ENCODE assay signal across 24 cellular contexts in the genomic region with DNA sequence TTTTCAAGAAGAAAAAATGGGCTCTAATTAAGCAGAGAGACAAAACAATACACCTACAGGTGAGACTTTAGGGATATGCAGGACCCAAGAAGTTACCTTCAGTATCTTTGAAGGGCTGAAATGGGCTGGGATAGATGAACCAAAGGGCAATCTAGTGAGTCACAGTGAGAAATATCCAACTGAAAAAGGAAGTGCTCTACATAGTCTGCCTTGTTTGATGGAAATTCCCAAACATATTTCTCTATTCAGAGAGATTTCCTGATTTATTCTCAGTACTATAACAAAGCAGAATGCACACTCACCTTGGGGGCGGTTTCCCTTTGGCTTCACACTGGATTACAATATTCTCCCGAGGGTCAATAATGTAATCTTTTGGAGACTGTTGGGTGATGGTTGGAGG.
DNase-seq lines count a peak whose midpoint lies in the region; ATAC-seq and TF ChIP-seq lines count a peak whose summit lies in the region.
"Had no signal": no experiment of that assay in that cellular context is flagged by ENCODE, and none has a peak within 500 bp of the region (broad histone marks: within the 10 kb centered on the region; RNA-seq: fewer than 3 reads in every experiment).

No MANE protein-coding gene starts in this region.

- H3K9me3 ChIP-seq in breast epithelium (no peaks in the 10 kb centered on the region), upper lobe of right lung (no peaks in the 10 kb centered on the region)
- H3K9me3 ChIP-seq: lower lobe of right lung, transverse colon had no signal

- no peak overlapping the region for H3K27ac Mint-ChIP-seq in MCF 10A (ENCODE audit: low read depth, unreplicated experiment)
- no peak overlapping the region for H3K27ac Mint-ChIP-seq in activated naive CD8-positive, alpha-beta T cell treated with anti-CD3 and anti-CD28 coated beads, Interleukin-2, amount 50 U/mL, for 24 hours
- H3K27ac Mint-ChIP-seq: activated CD4-positive, alpha-beta T cell treated with anti-CD3 and anti-CD28 coated beads, Interleukin-2, amount 10 ng/mL, durations not matched to agents 24 days and 14 days; activated T-helper 2 cell treated with anti-CD3 and anti-CD28 coated beads, Interferon-gamma antibody, Interleukin-2, Interleukin-4, amounts not matched to agents 10 μg/mL and 5 μg/mL and 100 μg/mL, durations not matched to agents 14 hours and 24 hours and 36 hours had no signal

- no peaks in the 10 kb centered on the region for H3K4me1 ChIP-seq in breast epithelium
- no peaks in the 10 kb centered on the region for H3K4me1 ChIP-seq in upper lobe of right lung
- H3K4me1 ChIP-seq: lower lobe of right lung, parathyroid adenoma, transverse colon had no signal

- intact Hi-C loops in MCF 10A (cut with micrococcal nuclease) (no loop called here), breast epithelium (cut with DNase I; ENCODE audit: low total_unique reads) (no loop called here), upper lobe of right lung (cut with DNase I) (no loop called here)

- no peak for DNase-seq in MCF 10A (ENCODE audit: unreplicated experiment)
- no peak for DNase-seq in breast epithelium (ENCODE audit: low spot score in 2 of 2)
- peak; percentile 47 for DNase-seq in fibroblast of pulmonary artery (ENCODE audit: low read depth)
- DNase-seq in upper lobe of right lung, result no peak
- DNase-seq in T-helper 2 cell, result no peak
- no peak for DNase-seq in activated gamma-delta T cell treated with Interleukin-2 at 50 U/mL for 16 hours
- DNase-seq in activated naive CD8-positive, alpha-beta T cell treated with anti-CD3 and anti-CD28 coated beads, Interleukin-2, amount 50 U/mL, for 24 hours, result no peak
- DNase-seq: 8988T; activated CD4-positive, alpha-beta T cell treated with anti-CD3 and anti-CD28 coated beads, Interleukin-2, amount 10 ng/mL, durations not matched to agents 24 days and 14 days; C1 segment of cervical spinal cord; central memory CD4-positive, alpha-beta T cell; DMS 273 treated with DMSO at 0.1 percent for 48 hours; KG1; lower lobe of right lung; NCI-H1048; NCI-H2029 treated with DMSO at 0.1 percent for 48 hours; stimulated activated naive CD4-positive, alpha-beta T cell treated with Interleukin-2 at 50 U/mL for 16 hours; SW 1271; transverse colon had no signal

- H3K36me3 Mint-ChIP-seq in MCF 10A (ENCODE audit: insufficient read depth, unreplicated experiment), result no peaks in the 10 kb centered on the region
- no peaks in the 10 kb centered on the region for H3K36me3 Mint-ChIP-seq in activated naive CD8-positive, alpha-beta T cell treated with anti-CD3 and anti-CD28 coated beads, Interleukin-2, amount 50 U/mL, for 24 hours (ENCODE audit: low read depth)

- peaks cover 21% of the 10 kb centered on the region for H3K4me1 Mint-ChIP-seq in MCF 10A (ENCODE audit: insufficient read depth, unreplicated experiment)
- H3K4me1 Mint-ChIP-seq in activated naive CD8-positive, alpha-beta T cell treated with anti-CD3 and anti-CD28 coated beads, Interleukin-2, amount 50 U/mL, for 24 hours, result peaks cover 20% of the 10 kb centered on the region

- no peak for TF ChIP-seq POLR2A in breast epithelium (IDR thresholded peaks at IDR 0.05)

- H3K27ac ChIP-seq in breast epithelium (no peak overlapping the region), VCaP (peak overlapping the region; percentile 73; the same call in 1 of the 2 replicates), upper lobe of right lung (no peak overlapping the region)
- H3K27ac ChIP-seq: lower lobe of right lung, parathyroid adenoma, RWPE1, transverse colon had no signal

- H3K36me3 ChIP-seq in breast epithelium (no peaks in the 10 kb centered on the region), upper lobe of right lung (no peaks in the 10 kb centered on the region)
- H3K36me3 ChIP-seq: lower lobe of right lung, transverse colon had no signal

- no peak overlapping the region for H3K4me3 Mint-ChIP-seq in MCF 10A (ENCODE audit: unreplicated experiment)
- H3K4me3 Mint-ChIP-seq in activated naive CD8-positive, alpha-beta T cell treated with anti-CD3 and anti-CD28 coated beads, Interleukin-2, amount 50 U/mL, for 24 hours, result no peak overlapping the region
- H3K4me3 Mint-ChIP-seq: activated CD4-positive, alpha-beta T cell treated with anti-CD3 and anti-CD28 coated beads, Interleukin-2, amount 10 ng/mL, durations not matched to agents 24 days and 14 days had no signal

- CTCF ChIA-PET in MCF 10A (lab: Yijun Ruan, JAX), result no interaction called here

- no peak overlapping the region for H3K4me3 ChIP-seq in breast epithelium
- H3K4me3 ChIP-seq in fibroblast of pulmonary artery (replicated peaks; ENCODE audit: low read depth, low read length), result no peak overlapping the region
- no peak overlapping the region for H3K4me3 ChIP-seq in upper lobe of right lung
- H3K4me3 ChIP-seq: lower lobe of right lung, transverse colon had no signal

- TF ChIP-seq CTCF in MCF 10A (IDR thresholded peaks at IDR 0.05; ENCODE audit: unreplicated experiment) (no peak), breast epithelium (IDR thresholded peaks at IDR 0.05) (no peak), VCaP (conservative IDR thresholded peaks at IDR 0.05) (no peak), fibroblast of pulmonary artery (IDR thresholded peaks at IDR 0.05; ENCODE audit: low read length, missing control alignments) (no peak), upper lobe of right lung (IDR thresholded peaks at IDR 0.05) (no peak)

- POLR2A ChIA-PET in MCF 10A (lab: Yijun Ruan, JAX), result no interaction called here

- ATAC-seq in upper lobe of right lung, result no peak
- ATAC-seq in activated naive CD8-positive, alpha-beta T cell treated with anti-CD3 and anti-CD28 coated beads, Interleukin-2, amount 50 U/mL, for 24 hours, result no peak
- ATAC-seq: lower lobe of right lung, sciatic nerve had no signal

- H3K27me3 ChIP-seq in breast epithelium (no peaks in the 10 kb centered on the region), upper lobe of right lung (no peaks in the 10 kb centered on the region)
- H3K27me3 ChIP-seq: transverse colon had no signal

- BruUV-seq in MCF 10A (replicated peaks; lab: Mats Ljungman, UMichigan), result TSS peak; percentile 45

- H3K27me3 Mint-ChIP-seq in MCF 10A (ENCODE audit: insufficient read depth, unreplicated experiment), result no peaks in the 10 kb centered on the region
- no peaks in the 10 kb centered on the region for H3K27me3 Mint-ChIP-seq in activated naive CD8-positive, alpha-beta T cell treated with anti-CD3 and anti-CD28 coated beads, Interleukin-2, amount 50 U/mL, for 24 hours

- H3K9me3 Mint-ChIP-seq in MCF 10A (ENCODE audit: unreplicated experiment), result no peaks in the 10 kb centered on the region
- H3K9me3 Mint-ChIP-seq in activated naive CD8-positive, alpha-beta T cell treated with anti-CD3 and anti-CD28 coated beads, Interleukin-2, amount 50 U/mL, for 24 hours, result no peaks in the 10 kb centered on the region
- H3K9me3 Mint-ChIP-seq: activated CD4-positive, alpha-beta T cell treated with anti-CD3 and anti-CD28 coated beads, Interleukin-2, amount 10 ng/mL, durations not matched to agents 24 days and 14 days; activated T-helper 2 cell treated with anti-CD3 and anti-CD28 coated beads, Interferon-gamma antibody, Interleukin-2, Interleukin-4, amounts not matched to agents 10 μg/mL and 5 μg/mL and 100 μg/mL, durations not matched to agents 14 hours and 24 hours and 36 hours had no signal
